In the genomic region with DNA sequence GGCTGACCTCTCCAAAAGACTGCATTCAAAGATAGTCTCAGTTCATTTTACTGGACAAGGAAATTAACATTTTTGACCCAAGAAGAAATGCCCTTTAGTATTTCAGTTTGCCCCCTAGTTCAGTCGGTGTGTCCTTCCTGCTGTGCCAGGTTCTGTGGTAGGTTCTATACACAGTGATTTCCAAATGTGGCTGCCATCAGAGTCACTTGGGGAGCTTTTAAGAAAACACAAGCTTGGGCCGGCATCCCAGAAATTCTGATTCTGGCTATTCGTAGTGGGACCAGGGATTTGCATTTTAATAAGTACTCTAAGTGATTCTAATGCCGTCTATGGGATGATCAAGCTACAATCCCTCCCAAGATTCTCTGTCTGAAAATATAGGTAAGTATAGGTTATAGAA, we compare ENCODE assay signal across 23 cellular contexts. TPM values are rescaled to one million over a fixed set of nuclear protein-coding genes. Genes with fewer than 3 reads are reported as not detected.
DNase-seq lines count a peak whose midpoint lies in the region; ATAC-seq, FAIRE-seq and TF ChIP-seq lines count a peak whose summit lies in the region.
"Had no signal": no experiment of that assay in that cellular context is flagged by ENCODE, and none has a peak within 500 bp of the region (broad histone marks: within the 10 kb centered on the region; RNA-seq: fewer than 3 reads in every experiment).

No MANE protein-coding gene starts in this region.

- peaks cover 43% of the 10 kb centered on the region for H3K4me1 ChIP-seq in keratinocyte (ENCODE audit: control insufficient read depth, extremely low read depth, insufficient read depth, low read length)

- no peaks in the 10 kb centered on the region for H3K9me1 ChIP-seq in keratinocyte (ENCODE audit: control insufficient read depth, extremely low read depth, insufficient read depth, low read length)

- H3K4me2 ChIP-seq in keratinocyte (ENCODE audit: control insufficient read depth, extremely low read depth, insufficient read depth, low read depth, low read length): no peak overlapping the region
- H3K4me2 ChIP-seq: BLaER1 treated with 17β-estradiol and CSF1 and Interleukin-3, amounts not matched to agents 10 nM and 100 nM had no signal

- no peak overlapping the region for H3K4me3 ChIP-seq in keratinocyte (ENCODE audit: control insufficient read depth in 2 of 3, extremely low read depth in 1 of 3, insufficient read depth in 2 of 3, low read depth in 1 of 3, low read length in 3 of 3)
- H3K4me3 ChIP-seq: BLaER1 treated with 17β-estradiol and CSF1 and Interleukin-3, amounts not matched to agents 10 nM and 100 nM; gastroesophageal sphincter; tibial nerve had no signal

- no peaks in the 10 kb centered on the region for H3K27me3 ChIP-seq in keratinocyte (ENCODE audit: control insufficient read depth, extremely low read depth, insufficient read depth, low read length)
- H3K27me3 ChIP-seq: BLaER1 treated with 17β-estradiol and CSF1 and Interleukin-3, amounts not matched to agents 10 nM and 100 nM; gastroesophageal sphincter; tibial nerve had no signal

- no peak overlapping the region for H3K9ac ChIP-seq in keratinocyte (ENCODE audit: control insufficient read depth, extremely low read depth, insufficient read depth, low read length)
- H3K9ac ChIP-seq: BLaER1 treated with 17β-estradiol and CSF1 and Interleukin-3, amounts not matched to agents 10 nM and 100 nM had no signal

- H3K79me2 ChIP-seq in keratinocyte (ENCODE audit: control insufficient read depth, insufficient read depth, low read length): peaks cover 65% of the 10 kb centered on the region

- H3K36me3 ChIP-seq in keratinocyte (ENCODE audit: control insufficient read depth in 2 of 2, extremely low read depth in 1 of 2, insufficient read depth in 2 of 2, low read length in 2 of 2): peaks cover 0 to 5% of the 10 kb centered on the region in 2 experiments
- H3K36me3 ChIP-seq: gastroesophageal sphincter, tibial nerve had no signal

- no peaks in the 10 kb centered on the region for H3K9me3 ChIP-seq in keratinocyte (ENCODE audit: control insufficient read depth, low read depth, low read length)
- H3K9me3 ChIP-seq: Caco-2, gastroesophageal sphincter, tibial nerve had no signal

- FAIRE-seq in GM19239 (lab: Jason Lieb, UNC): peak; percentile 68
- FAIRE-seq in keratinocyte (lab: Jason Lieb, UNC): no peak
- FAIRE-seq: endometrium, TTC549 had no signal

- TF ChIP-seq CTCF in keratinocyte (optimal IDR thresholded peaks at IDR 0.05 in 1 of 3, IDR thresholded peaks at IDR 0.05 in 1 of 3, conservative IDR thresholded peaks at IDR 0.05 in 1 of 3; ENCODE audit: extremely low read depth in 1 of 3, insufficient read depth in 2 of 3, low read length in 3 of 3): no peak

- no peaks in the 10 kb centered on the region for H4K20me1 ChIP-seq in keratinocyte (ENCODE audit: control insufficient read depth, extremely low read depth, insufficient read depth, low read length)

- DNase-seq in GM19239 (ENCODE audit: insufficient read length, low spot score) (no peak), astrocyte of the hippocampus (ENCODE audit: low read depth, low spot score) (peak; percentile 62), keratinocyte (ENCODE audit: low read depth, low spot score) (no peak), pons (ENCODE audit: low spot score) (peak; percentile 38), COLO668 (lab: John Stamatoyannopoulos, UW; ENCODE audit: unreplicated experiment) (no peak), GOT3 (lab: John Stamatoyannopoulos, UW) (no peak), COLO829 (ENCODE audit: low spot score) (no peak)
- DNase-seq: activated CD4-positive, alpha-beta T cell treated with anti-CD3 and anti-CD28 coated beads, Interleukin-2, amount 50 U/mL, for 4 hours; activated T-cell treated with anti-CD3 and anti-CD28 coated beads, Interleukin-2, amount 50 U/mL, for 48 hours; Caco-2; DMS53; naive B cell; NCI-H1048; NCI-H748 treated with DMSO at 0.1 percent for 48 hours; stimulated activated CD4-positive, alpha-beta T cell treated with anti-CD3 and anti-CD28 coated beads, Interleukin-4, amount 100 ng/mL, for 1 hour; T-helper 17 cell had no signal

- no peak overlapping the region for H2AFZ ChIP-seq in keratinocyte (ENCODE audit: control insufficient read depth, low read length)

- dilution Hi-C loops in keratinocyte (cut with MboI; ENCODE audit: extremely low pct_ligation_motif_present, low sequenced_read_pairs): no loop called here

- H3K27ac ChIP-seq in keratinocyte (ENCODE audit: control insufficient read depth, insufficient read depth, low read length): peak overlapping the region; percentile 14
- H3K27ac ChIP-seq: BLaER1 treated with 17β-estradiol and CSF1 and Interleukin-3, amounts not matched to agents 10 nM and 100 nM; tibial nerve had no signal

- ATAC-seq in GM19463 (IDR thresholded peaks at IDR 0.05; ENCODE audit: unreplicated experiment): no peak
- ATAC-seq: gastroesophageal sphincter, sciatic nerve, T-helper 17 cell had no signal

RNA-seq across cellular contexts. Expression of gene RSPRY1, which starts 10.1 kb away (rescaled TPM):
- 33.7 to 42.2 TPM (median 38.9 TPM) in 3 replicates for polyA plus RNA-seq in keratinocyte
- 36.5 TPM for polyA plus RNA-seq in keratinocyte (2011; ENCODE audit: low read depth)
- 22.8 and 42.6 TPM in 2 replicates for polyA plus RNA-seq in keratinocyte (2011; cell fraction: cytosol; rRNA removed)
- 45.3 and 50.7 TPM in 2 replicates for polyA plus RNA-seq in keratinocyte (2011; cell fraction: nucleus; rRNA removed)
- polyA plus RNA-seq in keratinocyte (2012; ENCODE audit: low replicate concordance): 13.6 and 25.0 TPM in 2 replicates
- 47.9 to 108 TPM (median 97.4 TPM) in 3 replicates for polyA minus RNA-seq in keratinocyte
- polyA minus RNA-seq in keratinocyte (2011; cell fraction: cytosol; rRNA and poly(A)+ RNA removed): 46.2 TPM
- polyA minus RNA-seq in keratinocyte (2011; cell fraction: nucleus; rRNA and poly(A)+ RNA removed): 31.1 and 49.4 TPM in 2 replicates

RNA-seq across cellular contexts. Expression of gene PSME3IP1, which starts 10.4 kb away (rescaled TPM):
- polyA plus RNA-seq in keratinocyte: 66.5 to 75.7 TPM (median 69.2 TPM) in 3 replicates
- polyA plus RNA-seq in keratinocyte (2011; ENCODE audit: low read depth): 310 TPM
- 56.1 and 57.7 TPM in 2 replicates for polyA plus RNA-seq in keratinocyte (2011; cell fraction: cytosol; rRNA removed)
- 104 and 119 TPM in 2 replicates for polyA plus RNA-seq in keratinocyte (2011; cell fraction: nucleus; rRNA removed)
- polyA plus RNA-seq in keratinocyte (2012; ENCODE audit: low replicate concordance): 50.1 and 71.0 TPM in 2 replicates
- polyA minus RNA-seq in keratinocyte: 59.7 to 75.2 TPM (median 61.9 TPM) in 3 replicates
- polyA minus RNA-seq in keratinocyte (2011; cell fraction: cytosol; rRNA and poly(A)+ RNA removed): 50.6 TPM
- 19.2 and 37.2 TPM in 2 replicates for polyA minus RNA-seq in keratinocyte (2011; cell fraction: nucleus; rRNA and poly(A)+ RNA removed)

RNA-seq across cellular contexts. Expression of gene ARL2BP, which starts 48.8 kb away (rescaled TPM):
- 55.2 to 107 TPM (median 98.0 TPM) in 3 replicates for polyA plus RNA-seq in keratinocyte
- 37.9 TPM for polyA plus RNA-seq in keratinocyte (2011; ENCODE audit: low read depth)
- 80.7 and 116 TPM in 2 replicates for polyA plus RNA-seq in keratinocyte (2011; cell fraction: cytosol; rRNA removed)
- 34.7 and 35.5 TPM in 2 replicates for polyA plus RNA-seq in keratinocyte (2011; cell fraction: nucleus; rRNA removed)
- 41.8 and 65.4 TPM in 2 replicates for polyA plus RNA-seq in keratinocyte (2012; ENCODE audit: low replicate concordance)
- 42.4 to 71.7 TPM (median 60.0 TPM) in 3 replicates for polyA minus RNA-seq in keratinocyte
- polyA minus RNA-seq in keratinocyte (2011; cell fraction: cytosol; rRNA and poly(A)+ RNA removed): 66.4 TPM
- polyA minus RNA-seq in keratinocyte (2011; cell fraction: nucleus; rRNA and poly(A)+ RNA removed): 14.6 and 25.1 TPM in 2 replicates

Comparison
In these comparisons a context has a peak if more than half of its experiments do, and no peak if none do; other contexts are left out.
1. DNase-seq: peak in astrocyte of the hippocampus (single experiment) and pons (single experiment); none in GM19239 (single experiment), keratinocyte (single experiment), COLO668 (single experiment), GOT3 (single experiment) and COLO829 (single experiment).